10 cellular contexts compared by ENCODE assay signal in the genomic region with DNA sequence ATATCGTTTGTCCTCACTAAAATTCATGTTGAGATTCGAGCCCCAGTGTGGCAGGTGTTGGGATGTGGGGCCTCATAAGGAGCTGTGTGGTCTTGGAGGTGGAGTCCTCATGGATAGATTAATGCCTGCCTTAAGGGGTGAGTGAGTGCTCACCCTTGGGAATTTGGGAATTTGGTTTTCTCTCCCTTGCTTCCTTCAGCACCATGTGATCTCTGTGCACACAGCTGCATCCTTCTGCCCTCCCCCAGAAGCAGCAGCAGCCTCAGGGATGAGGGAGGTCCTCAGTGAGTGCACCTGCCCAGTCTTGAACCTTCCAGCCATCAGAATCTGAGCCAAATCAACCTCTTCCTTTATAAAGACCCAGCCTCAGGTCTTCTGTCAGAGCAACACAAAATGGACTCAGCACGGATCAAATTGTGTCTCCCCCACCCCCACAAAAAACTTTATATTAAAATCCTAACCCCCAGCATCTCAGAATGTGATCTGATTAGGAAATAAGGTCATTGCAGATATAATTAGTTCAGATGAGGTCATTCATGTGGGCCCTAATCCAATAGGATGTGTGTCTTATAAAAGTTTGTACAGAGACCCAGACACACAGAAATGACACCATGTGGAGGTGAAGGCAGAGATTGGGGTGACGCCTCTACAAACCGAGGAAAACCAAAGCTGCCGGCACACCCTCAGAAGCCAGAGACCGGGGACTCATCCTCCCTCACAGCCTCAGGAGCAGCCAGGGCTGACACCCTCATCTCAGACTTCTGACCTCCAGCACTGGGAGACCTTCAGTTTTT. TPM values are rescaled to one million over a fixed set of nuclear protein-coding genes. Genes with fewer than 3 reads are reported as not detected.
DNase-seq lines count a peak whose midpoint lies in the region; ATAC-seq, FAIRE-seq and TF ChIP-seq lines count a peak whose summit lies in the region.
"Had no signal": no experiment of that assay in that cellular context is flagged by ENCODE, and none has a peak within 500 bp of the region (broad histone marks: within the 10 kb centered on the region; RNA-seq: fewer than 3 reads in every experiment).

No MANE protein-coding gene starts in this region.

- no peak for DNase-seq in left ventricle myocardium inferior
- no peak for DNase-seq in Right ventricle myocardium superior
- DNase-seq in Panc1 (ENCODE audit: low read depth, low spot score) = no peak
- DNase-seq in endothelial cell (ENCODE audit: low spot score) = no peak
- DNase-seq in urothelium cell line (ENCODE audit: low spot score) = peak; percentile 20
- no peak for DNase-seq in NCI-H1105 (lab: John Stamatoyannopoulos, UW)
- DNase-seq: lower lobe of right lung, Peyer's patch had no signal

- H3K27ac ChIP-seq in left ventricle myocardium inferior (replicated peaks) (peak overlapping the region; percentile 94), Panc1 (ENCODE audit: low read length) (peak overlapping the region; percentile 44; the same call in 1 of the 2 replicates)

- POLR2A ChIA-PET in Panc1 (lab: Charles Lee) = no interaction called here

- peaks cover 16% of the 10 kb centered on the region for H3K4me1 Mint-ChIP-seq in endothelial cell (ENCODE audit: unreplicated experiment)

- intact Hi-C loops in left ventricle myocardium inferior (cut with micrococcal nuclease) (no loop called here), Right ventricle myocardium superior (cut with DNase I) (no loop called here), Panc1 (cut with micrococcal nuclease; ENCODE audit: unreplicated experiment) (no loop called here)

- peak overlapping the region; percentile 52 for H3K27ac Mint-ChIP-seq in endothelial cell (ENCODE audit: unreplicated experiment)

- no peaks in the 10 kb centered on the region for H3K9me3 ChIP-seq in left ventricle myocardium inferior (replicated peaks)
- no peaks in the 10 kb centered on the region for H3K9me3 ChIP-seq in Panc1 (ENCODE audit: control insufficient read depth, insufficient read depth, low read depth, low read length)
- H3K9me3 ChIP-seq: lower lobe of right lung, Peyer's patch had no signal

- TF ChIP-seq CTCF in left ventricle myocardium inferior (IDR thresholded peaks at IDR 0.05; ENCODE audit: borderline replicate concordance) (no peak), Panc1 (IDR thresholded peaks at IDR 0.05) (no peak), endothelial cell (IDR thresholded peaks at IDR 0.05; ENCODE audit: unreplicated experiment) (no peak)

- no peaks in the 10 kb centered on the region for H3K27me3 ChIP-seq in left ventricle myocardium inferior (ENCODE audit: low read depth)
- H3K27me3 ChIP-seq in Panc1 (ENCODE audit: control insufficient read depth, insufficient read depth, low read length) = no peaks in the 10 kb centered on the region
- H3K27me3 ChIP-seq: Peyer's patch had no signal

- H3K4me1 ChIP-seq in left ventricle myocardium inferior = peaks cover 28% of the 10 kb centered on the region
- H3K4me1 ChIP-seq in Panc1 (ENCODE audit: control insufficient read depth, insufficient read depth, low read length) = peaks cover 13% of the 10 kb centered on the region

- CTCF ChIA-PET in Panc1 (lab: Charles Lee) = no interaction called here

- H3K36me3 ChIP-seq in left ventricle myocardium inferior (peaks cover 21% of the 10 kb centered on the region), Panc1 (ENCODE audit: control insufficient read depth, insufficient read depth, low read length) (no peaks in the 10 kb centered on the region; the same call in 1 of the 2 replicates)

- ATAC-seq in Right ventricle myocardium superior (ENCODE audit: poor library complexity) (no peak), Panc1 (peak; percentile 36), GM19467 (IDR thresholded peaks at IDR 0.05; ENCODE audit: unreplicated experiment) (no peak), HG03095 (IDR thresholded peaks at IDR 0.05; ENCODE audit: unreplicated experiment) (no peak)

- H3K4me3 Mint-ChIP-seq in endothelial cell (ENCODE audit: unreplicated experiment) = peak overlapping the region; percentile 47

- FAIRE-seq in urothelium cell line (lab: Jason Lieb, UNC) = no peak

- in situ Hi-C loops in Panc1 (cut with HindIII; ENCODE audit: low pct_unique_long_range_greater_than_20kb, low sequenced_read_pairs) = no loop called here

- H3K9me3 Mint-ChIP-seq in endothelial cell (ENCODE audit: unreplicated experiment) = no peaks in the 10 kb centered on the region

- peaks cover under 1% of the 10 kb centered on the region for H3K36me3 Mint-ChIP-seq in endothelial cell (ENCODE audit: low read depth, unreplicated experiment)

- BruUV-seq in Panc1 (replicated peaks; lab: Mats Ljungman, UMichigan) = TSS peak; percentile 56

- H3K4me3 ChIP-seq in left ventricle myocardium inferior = no peak overlapping the region
- H3K4me3 ChIP-seq in Panc1 (ENCODE audit: low read depth in 2 of 2, low read length in 2 of 2) = no peak overlapping the region

- peaks cover 22% of the 10 kb centered on the region for H3K27me3 Mint-ChIP-seq in endothelial cell (ENCODE audit: unreplicated experiment)

RNA-seq across cellular contexts. Expression of gene CYTH2, which starts 12.9 kb away (rescaled TPM):
- total RNA-seq in left ventricle myocardium inferior (32.1 TPM), Right ventricle myocardium superior (29.8 TPM), Panc1 (2021; ENCODE audit: unreplicated experiment) (53.4 TPM), endothelial cell (ENCODE audit: unreplicated experiment) (165 TPM)
- 47.4 TPM for polyA plus RNA-seq in Panc1 (2012; ENCODE audit: insufficient read length)

RNA-seq across cellular contexts. Expression of gene KCNJ14, which starts 26.7 kb away (rescaled TPM):
- total RNA-seq in left ventricle myocardium inferior = 0.27 TPM
- total RNA-seq in Right ventricle myocardium superior = 0.24 TPM
- total RNA-seq in Panc1 (2021; ENCODE audit: unreplicated experiment) = 2.9 TPM
- 0.82 TPM for polyA plus RNA-seq in Panc1 (2012; ENCODE audit: insufficient read length)
- 0.95 TPM for total RNA-seq in endothelial cell (ENCODE audit: unreplicated experiment)

RNA-seq across cellular contexts. Expression of gene LMTK3, which starts 29.6 kb away (rescaled TPM):
- 1.1 TPM for total RNA-seq in left ventricle myocardium inferior
- 0.70 TPM for total RNA-seq in Right ventricle myocardium superior
- total RNA-seq in Panc1 (2021; ENCODE audit: unreplicated experiment) = 10.6 TPM
- polyA plus RNA-seq in Panc1 (2012; ENCODE audit: insufficient read length) = 16.9 TPM
- total RNA-seq in endothelial cell (ENCODE audit: unreplicated experiment) = 3.0 TPM

RNA-seq across cellular contexts. Expression of gene GRWD1, which starts 36.3 kb away (rescaled TPM):
- 17.0 TPM for total RNA-seq in left ventricle myocardium inferior
- total RNA-seq in Right ventricle myocardium superior = 16.9 TPM
- 56.7 TPM for total RNA-seq in Panc1 (2021; ENCODE audit: unreplicated experiment)
- 41.4 TPM for polyA plus RNA-seq in Panc1 (2012; ENCODE audit: insufficient read length)
- total RNA-seq in endothelial cell (ENCODE audit: unreplicated experiment) = 38.4 TPM
